ENCODE assay signal across 16 cellular contexts in the genomic region with DNA sequence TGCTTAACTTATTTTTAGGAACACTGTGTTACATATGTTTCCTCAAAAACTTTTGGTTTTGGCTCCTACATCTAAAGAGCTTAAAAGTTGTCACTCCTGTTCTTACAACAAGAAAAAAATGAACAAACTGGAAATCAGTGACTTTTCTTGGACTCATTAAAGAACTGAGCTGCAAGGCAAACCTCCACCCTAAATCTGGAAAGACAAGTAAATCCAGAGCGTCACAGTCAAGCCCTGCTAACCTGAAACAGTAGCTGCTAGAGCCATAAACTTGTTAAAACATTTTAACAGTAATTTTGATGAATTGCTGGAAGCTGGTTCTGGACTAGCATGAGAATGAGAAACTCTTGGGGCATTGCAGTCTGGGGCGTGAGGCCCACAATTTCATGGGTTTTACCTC.
DNase-seq lines count a peak whose midpoint lies in the region; ATAC-seq and TF ChIP-seq lines count a peak whose summit lies in the region.
"Had no signal": no experiment of that assay in that cellular context is flagged by ENCODE, and none has a peak within 500 bp of the region (broad histone marks: within the 10 kb centered on the region; RNA-seq: fewer than 3 reads in every experiment).

No MANE protein-coding gene starts in this region.

- ATAC-seq in esophagus mucosa = peak; percentile 97
- ATAC-seq in GM18858 (IDR thresholded peaks at IDR 0.05; ENCODE audit: unreplicated experiment) = no peak
- ATAC-seq: CD8-positive, alpha-beta T cell; GM12878 had no signal

- H3K4me3 Mint-ChIP-seq in glutamatergic neuron (ENCODE audit: unreplicated experiment) = no peak overlapping the region
- H3K4me3 Mint-ChIP-seq in activated CD4-positive, alpha-beta T cell treated with anti-CD3 and anti-CD28 coated beads, Interleukin-2, amount 10 ng/mL, durations not matched to agents 24 days and 14 days = no peak overlapping the region
- H3K4me3 Mint-ChIP-seq: CD8-positive, alpha-beta T cell had no signal

- H3K9me3 Mint-ChIP-seq in glutamatergic neuron (ENCODE audit: unreplicated experiment) = no peaks in the 10 kb centered on the region
- H3K9me3 Mint-ChIP-seq in activated CD4-positive, alpha-beta T cell treated with anti-CD3 and anti-CD28 coated beads, Interleukin-2, amount 10 ng/mL, durations not matched to agents 24 days and 14 days = peaks cover 3% of the 10 kb centered on the region

- no peak overlapping the region for H3K27ac Mint-ChIP-seq in glutamatergic neuron (ENCODE audit: unreplicated experiment)
- H3K27ac Mint-ChIP-seq in activated CD4-positive, alpha-beta T cell treated with anti-CD3 and anti-CD28 coated beads, Interleukin-2, amount 10 ng/mL, durations not matched to agents 24 days and 14 days = no peak overlapping the region
- H3K27ac Mint-ChIP-seq: CD8-positive, alpha-beta T cell had no signal

- DNase-seq in ascending aorta (ENCODE audit: low spot score in 2 of 2) = no peak
- peak; percentile 26 for DNase-seq in superior temporal gyrus (ENCODE audit: extremely low spot score)
- no peak for DNase-seq in HCEC 1CT
- no peak for DNase-seq in glutamatergic neuron
- DNase-seq in activated CD4-positive, alpha-beta T cell treated with anti-CD3 and anti-CD28 coated beads, Interleukin-2, amount 10 ng/mL, durations not matched to agents 24 days and 14 days = no peak
- DNase-seq: 8988T; Calu3; CD8-positive, alpha-beta T cell; DMS79 treated with DMSO at 0.1 percent for 48 hours; GM23248 had no signal

- H3K4me3 ChIP-seq in ascending aorta = no peak overlapping the region
- H3K4me3 ChIP-seq: BLaER1 treated with 17β-estradiol and CSF1 and Interleukin-3, amounts not matched to agents 10 nM and 100 nM; GM12878; GM23248; HAP-1 had no signal

- TF ChIP-seq CTCF in ascending aorta (IDR thresholded peaks at IDR 0.05) = no peak
- TF ChIP-seq CTCF in glutamatergic neuron (IDR thresholded peaks at IDR 0.05; ENCODE audit: partially characterized antibody, unreplicated experiment) = no peak

- no peaks in the 10 kb centered on the region for H3K36me3 Mint-ChIP-seq in glutamatergic neuron (ENCODE audit: unreplicated experiment)
- no peaks in the 10 kb centered on the region for H3K36me3 Mint-ChIP-seq in activated CD4-positive, alpha-beta T cell treated with anti-CD3 and anti-CD28 coated beads, Interleukin-2, amount 10 ng/mL, durations not matched to agents 24 days and 14 days (ENCODE audit: low read depth)
- H3K36me3 Mint-ChIP-seq: CD8-positive, alpha-beta T cell had no signal

- no peaks in the 10 kb centered on the region for H3K27me3 ChIP-seq in ascending aorta
- H3K27me3 ChIP-seq: BLaER1 treated with 17β-estradiol and CSF1 and Interleukin-3, amounts not matched to agents 10 nM and 100 nM had no signal

- no peaks in the 10 kb centered on the region for H3K36me3 ChIP-seq in ascending aorta
- H3K36me3 ChIP-seq: BLaER1 treated with 17β-estradiol and CSF1 and Interleukin-3, amounts not matched to agents 10 nM and 100 nM; HAP-1 had no signal

- no peaks in the 10 kb centered on the region for H3K4me1 Mint-ChIP-seq in glutamatergic neuron (ENCODE audit: low read depth, unreplicated experiment)
- no peaks in the 10 kb centered on the region for H3K4me1 Mint-ChIP-seq in activated CD4-positive, alpha-beta T cell treated with anti-CD3 and anti-CD28 coated beads, Interleukin-2, amount 10 ng/mL, durations not matched to agents 24 days and 14 days

- H3K27me3 Mint-ChIP-seq in glutamatergic neuron (ENCODE audit: unreplicated experiment) = no peaks in the 10 kb centered on the region
- H3K27me3 Mint-ChIP-seq in activated CD4-positive, alpha-beta T cell treated with anti-CD3 and anti-CD28 coated beads, Interleukin-2, amount 10 ng/mL, durations not matched to agents 24 days and 14 days = no peaks in the 10 kb centered on the region

- peak overlapping the region; percentile 5 to 42 for H3K27ac ChIP-seq in ascending aorta
- H3K27ac ChIP-seq: BLaER1 treated with 17β-estradiol and CSF1 and Interleukin-3, amounts not matched to agents 10 nM and 100 nM; GM23248; HL-60 had no signal

- intact Hi-C loops in ascending aorta (cut with DNase I) = no loop called here
- intact Hi-C loops in activated CD4-positive, alpha-beta T cell treated with anti-CD3 and anti-CD28 coated beads, Interleukin-2, amount 10 ng/mL, durations not matched to agents 24 days and 14 days (cut with micrococcal nuclease) = no loop called here

- peaks cover 0 to 3% of the 10 kb centered on the region in 2 donors for H3K9me3 ChIP-seq in ascending aorta
- H3K9me3 ChIP-seq: HAP-1 had no signal

- H3K4me1 ChIP-seq in ascending aorta = no peaks in the 10 kb centered on the region
- H3K4me1 ChIP-seq: BLaER1 treated with 17β-estradiol and CSF1 and Interleukin-3, amounts not matched to agents 10 nM and 100 nM; HAP-1 had no signal
